In genomic region chr9:129138476-129139232, GRCh38 we compare ENCODE assay signal across 8 cellular contexts. TPM values are rescaled to one million over a fixed set of nuclear protein-coding genes. Genes with fewer than 3 reads are reported as not detected.
DNase-seq lines count a peak whose midpoint lies in the region; FAIRE-seq and TF ChIP-seq lines count a peak whose summit lies in the region.

No MANE protein-coding gene starts in this region.

- H3K36me3 Mint-ChIP-seq in nephron (ENCODE audit: low read depth) = peaks cover 21% of the 10 kb centered on the region

- peaks cover 13 to 61% (median 24%) of the 10 kb centered on the region in 3 donors for H3K36me3 ChIP-seq in esophagus squamous epithelium

- 21 to 55% methylated on average over 5 of the region's 21 CpGs for WGBS in esophagus squamous epithelium, 2 donors

- H3K4me1 Mint-ChIP-seq in nephron = peaks cover 60% of the 10 kb centered on the region

- peaks cover 56 to 66% (median 58%) of the 10 kb centered on the region in 3 donors for H3K4me1 ChIP-seq in esophagus squamous epithelium

- peak overlapping the region; percentile 73 to 81 (median 80) for H3K4me3 Mint-ChIP-seq in nephron

- no peaks in the 10 kb centered on the region for H3K9me3 ChIP-seq in esophagus squamous epithelium

- H3K4me3 ChIP-seq in esophagus squamous epithelium = peak overlapping the region in 2 of 4 donors; percentile 47 to 63

- peak in 1 of 4 donors; percentile 45 for TF ChIP-seq POLR2A in esophagus squamous epithelium (IDR thresholded peaks at IDR 0.05)
- TF ChIP-seq POLR2A in GM12891 (IDR thresholded peaks at IDR 0.05; ENCODE audit: low read depth, low read length) = no peak

- CTCF ChIA-PET in HEK293T (lab: Yijun Ruan, JAX) = interaction anchor here (0.8 to 1.8 kb wide), 10 partner anchors 9 to 486 kb away, joined by 3 to 12 read pairs (median 4); partner anchors contain the start of gene C9orf50

- DNase-seq in AG20443 (ENCODE audit: low spot score) (peak; percentile 82), RPMI7951 (ENCODE audit: low read depth) (peak; percentile 81), esophagus squamous epithelium (lab: John Stamatoyannopoulos, UW) (no peak), GM12891 (ENCODE audit: insufficient read length, low spot score) (no peak), NCI-H748 (lab: John Stamatoyannopoulos, UW; ENCODE audit: unreplicated experiment) (no peak), HEK293T (ENCODE audit: extremely low spot score) (no peak)
- DNase-seq in effector CD8-positive, alpha-beta T cell (lab: John Stamatoyannopoulos, UW) = no peak

- H3K27ac Mint-ChIP-seq in nephron = peak overlapping the region; percentile 98 to 99 (median 98)

- TF ChIP-seq CTCF in esophagus squamous epithelium (IDR thresholded peaks at IDR 0.05) = no peak
- TF ChIP-seq CTCF in nephron (IDR thresholded peaks at IDR 0.05; ENCODE audit: unreplicated experiment in 3 of 3) = no peak

- intact Hi-C loops in esophagus squamous epithelium (cut with DNase I) = loop anchor here (5.0 kb wide), 1 partner anchor 474 kb away; no protein-coding TSS in a partner anchor

- no peak for FAIRE-seq in GM12891 (lab: Jason Lieb, UNC)

- peak overlapping the region; percentile 97 to 99 (median 99) for H3K27ac ChIP-seq in esophagus squamous epithelium

- H3K9me3 Mint-ChIP-seq in nephron = no peaks in the 10 kb centered on the region

- POLR2A ChIA-PET in HEK293T (lab: Yijun Ruan, JAX) = interaction anchor here (1.8 to 2.6 kb wide), 3 partner anchors 12 to 39 kb away, joined by 5 to 26 read pairs (median 8); partner anchors contain the start of gene IER5L

- H3K27me3 ChIP-seq in esophagus squamous epithelium = no peaks in the 10 kb centered on the region

- H3K27me3 Mint-ChIP-seq in nephron (ENCODE audit: low read depth) = no peaks in the 10 kb centered on the region

TF ChIP-seq in GM12891, 5 proteins besides CTCF, POLR2A, EP300 and RAD21:
- TF ChIP-seq SPI1 (IDR thresholded peaks at IDR 0.05; ENCODE audit: low read depth, low read length) = no peak
- no peak for TF ChIP-seq POU2F2 (IDR thresholded peaks at IDR 0.05; ENCODE audit: low read depth, low read length)
- TF ChIP-seq TAF1 (IDR thresholded peaks at IDR 0.05; ENCODE audit: low read depth, low read length) = no peak
- no peak for TF ChIP-seq POLR2AphosphoS5 (IDR thresholded peaks at IDR 0.05; ENCODE audit: low read depth, low read length)
- TF ChIP-seq PAX5 (IDR thresholded peaks at IDR 0.05; ENCODE audit: insufficient read depth, low read length, severe bottlenecking) = no peak

TF ChIP-seq in HEK293T, 16 proteins besides CTCF, POLR2A, EP300 and RAD21:
- TF ChIP-seq ARNT (IDR thresholded peaks at IDR 0.05) = no peak
- no peak for TF ChIP-seq BHLHE40 (IDR thresholded peaks at IDR 0.05; ENCODE audit: borderline replicate concordance)
- no peak for TF ChIP-seq HDGF (IDR thresholded peaks at IDR 0.05; ENCODE audit: borderline replicate concordance)
- no peak for TF ChIP-seq TARDBP (IDR thresholded peaks at IDR 0.05)
- no peak for TF ChIP-seq ELF4 (IDR thresholded peaks at IDR 0.05)
- no peak for TF ChIP-seq LEF1 (IDR thresholded peaks at IDR 0.05; ENCODE audit: borderline replicate concordance)
- no peak for TF ChIP-seq CTBP1 (IDR thresholded peaks at IDR 0.05; ENCODE audit: borderline replicate concordance)
- TF ChIP-seq FOXA1 (IDR thresholded peaks at IDR 0.05) = no peak

RNA-seq across cellular contexts. Expression of gene PTPA, which starts 27.4 kb away (rescaled TPM):
- total RNA-seq in RPMI7951 (2014; rRNA removed; shearing (Covaris generic)) = 75.8 and 86.1 TPM in 2 replicates
- 100 to 1,000 TPM in 1 of 4 donors, 10 to 100 TPM in 3; 59.1 to 110 (median 80.6) TPM for total RNA-seq in esophagus squamous epithelium
- 42.1 TPM for polyA plus RNA-seq in GM12891 (2012; ENCODE audit: low read depth, missing spikeins)

RNA-seq across cellular contexts. Expression of gene CRAT, which starts 28.1 kb away (rescaled TPM):
- total RNA-seq in RPMI7951 (2014; rRNA removed; shearing (Covaris generic)) = 28.7 and 29.9 TPM in 2 replicates
- 10 to 100 TPM; 25.3 to 61.5 (median 44.9) TPM for total RNA-seq in esophagus squamous epithelium
- polyA plus RNA-seq in GM12891 (2012; ENCODE audit: low read depth, missing spikeins) = 1.9 TPM

RNA-seq across cellular contexts. Expression of gene IER5L, which starts 39.4 kb away (rescaled TPM):
- 11.2 and 21.2 TPM in 2 replicates for total RNA-seq in RPMI7951 (2014; rRNA removed; shearing (Covaris generic))
- total RNA-seq in esophagus squamous epithelium = 1 to 10 TPM; 6.1 to 8.7 (median 7.2) TPM
- polyA plus RNA-seq in GM12891 (2012; ENCODE audit: low read depth, missing spikeins) = 0.19 TPM

RNA-seq across cellular contexts. Expression of gene DOLPP1, which starts 57.7 kb away (rescaled TPM):
- total RNA-seq in RPMI7951 (2014; rRNA removed; shearing (Covaris generic)) = 11.6 and 12.4 TPM in 2 replicates
- 10 to 100 TPM in 3 of 4 donors, 1 to 10 TPM in 1; 9.7 to 23.0 (median 19.3) TPM for total RNA-seq in esophagus squamous epithelium
- polyA plus RNA-seq in GM12891 (2012; ENCODE audit: low read depth, missing spikeins) = 6.5 TPM

Comparison
In these comparisons a context has a peak if more than half of its experiments do, and no peak if none do; other contexts are left out.
1. DNase-seq: peak in AG20443 (single experiment) and RPMI7951 (single experiment); none in esophagus squamous epithelium (single experiment), GM12891 (single experiment), effector CD8-positive, alpha-beta T cell (single experiment), NCI-H748 (single experiment) and HEK293T (single experiment).